In genomic region chr12:49413796-49414195, GRCh38 we compare ENCODE assay signal across 1 cellular context.
TF ChIP-seq lines count a peak whose summit lies in the region.

No MANE protein-coding gene starts in this region.

TF ChIP-seq in IMR-90, 13 proteins besides CTCF, POLR2A, EP300 and RAD21:
- TF ChIP-seq CEBPB (IDR thresholded peaks at IDR 0.05; ENCODE audit: low read depth, low read length) (peak; percentile 70), CHD1 (IDR thresholded peaks at IDR 0.05; ENCODE audit: low read depth, low read length) (no peak)
